In the genomic region with DNA sequence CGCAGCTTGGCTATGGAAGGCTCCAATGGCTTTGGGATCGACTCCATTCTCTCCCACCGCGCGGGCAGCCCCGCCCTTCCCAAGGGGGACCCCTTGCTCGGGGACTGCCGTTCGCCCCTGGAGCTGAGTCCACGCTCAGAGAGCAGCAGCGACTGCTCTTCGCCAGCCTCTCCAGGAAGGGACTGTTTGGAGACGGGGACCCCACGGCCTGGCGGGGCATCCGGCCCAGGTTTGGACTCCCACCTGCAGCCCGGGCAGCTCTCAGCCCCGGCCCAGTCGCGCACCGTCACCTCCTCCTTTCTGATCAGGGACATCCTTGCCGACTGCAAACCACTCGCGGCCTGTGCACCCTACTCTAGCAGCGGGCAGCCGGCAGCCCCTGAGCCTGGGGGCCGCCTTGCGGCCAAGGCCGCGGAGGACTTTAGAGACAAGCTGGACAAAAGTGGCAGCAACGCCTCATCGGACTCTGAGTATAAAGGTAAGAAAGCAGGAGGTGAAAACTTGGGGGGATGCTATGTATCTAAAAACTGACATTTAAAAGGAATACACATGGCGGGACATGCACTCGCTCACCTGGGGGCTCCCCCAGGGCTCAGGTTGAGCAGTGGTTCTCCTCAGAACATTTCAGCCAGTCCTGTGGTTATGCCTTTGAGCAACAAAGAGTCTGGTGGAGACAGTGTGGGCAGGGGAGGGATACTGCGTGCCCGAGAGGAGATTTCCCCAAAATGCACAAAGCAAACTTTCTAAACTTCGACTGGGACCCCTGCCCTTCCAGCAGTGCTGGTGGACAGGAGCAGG, we compare ENCODE assay signal across 16 cellular contexts. TPM values are rescaled to one million over a fixed set of nuclear protein-coding genes. Genes with fewer than 3 reads are reported as not detected.
"Had no signal": no experiment of that assay in that cellular context is flagged by ENCODE, and none has a peak within 500 bp of the region (broad histone marks: within the 10 kb centered on the region; RNA-seq: fewer than 3 reads in every experiment).

No MANE protein-coding gene starts in this region.

- H3K9me3 Mint-ChIP-seq: activated naive CD8-positive, alpha-beta T cell treated with anti-CD3 and anti-CD28 coated beads, Interleukin-2, amount 10 ng/mL, durations not matched to agents 7 days and 5 days; stimulated activated effector memory CD8-positive, alpha-beta T cell treated with anti-CD3 and anti-CD28 coated beads, Interleukin-12 subunit alpha, Interleukin-12 subunit beta, amount 100 ng/mL, for 72 hours; type B pancreatic cell had no signal

- H3K9me3 ChIP-seq: body of pancreas, colonic mucosa, mucosa of descending colon, ovary, testis had no signal

- H3K36me3 Mint-ChIP-seq: activated naive CD8-positive, alpha-beta T cell treated with anti-CD3 and anti-CD28 coated beads, Interleukin-2, amount 10 ng/mL, durations not matched to agents 7 days and 5 days; type B pancreatic cell had no signal

- FAIRE-seq: frontal cortex had no signal

- H3K4me3 Mint-ChIP-seq: activated naive CD8-positive, alpha-beta T cell treated with anti-CD3 and anti-CD28 coated beads, Interleukin-2, amount 10 ng/mL, durations not matched to agents 7 days and 5 days; type B pancreatic cell had no signal

- H3K27me3 ChIP-seq: testis had no signal

- H3K4me3 ChIP-seq: body of pancreas, colonic mucosa, mucosa of descending colon, ovary, smooth muscle cell had no signal

- DNase-seq: stimulated activated CD4-positive, alpha-beta T cell treated with anti-CD3 and anti-CD28 coated beads, Interleukin-4, amount 100 ng/mL, for 24 hours; testis had no signal

- H3K36me3 ChIP-seq: colonic mucosa, ovary had no signal

- H3K4me1 ChIP-seq: colonic mucosa had no signal

- H3K27ac ChIP-seq: body of pancreas, colonic mucosa, ovary, testis had no signal

- H3K27ac Mint-ChIP-seq: activated naive CD8-positive, alpha-beta T cell treated with anti-CD3 and anti-CD28 coated beads, Interleukin-2, amount 10 ng/mL, durations not matched to agents 7 days and 5 days; type B pancreatic cell had no signal

RNA-seq across cellular contexts. Expression of a gene that starts 0.6 kb away (rescaled TPM):
- total RNA-seq: activated naive CD8-positive, alpha-beta T cell treated with anti-CD3 and anti-CD28 coated beads, Interleukin-2, amount 10 ng/mL, durations not matched to agents 7 days and 5 days; body of pancreas; colonic mucosa; frontal cortex; kidney epithelial cell; liver; mucosa of descending colon; ovary; pulmonary artery endothelial cell; sciatic nerve; smooth muscle cell had no signal
- polyA plus RNA-seq: esophagus, liver, ovary had no signal
